9 cellular contexts compared by ENCODE assay signal in the genomic region with DNA sequence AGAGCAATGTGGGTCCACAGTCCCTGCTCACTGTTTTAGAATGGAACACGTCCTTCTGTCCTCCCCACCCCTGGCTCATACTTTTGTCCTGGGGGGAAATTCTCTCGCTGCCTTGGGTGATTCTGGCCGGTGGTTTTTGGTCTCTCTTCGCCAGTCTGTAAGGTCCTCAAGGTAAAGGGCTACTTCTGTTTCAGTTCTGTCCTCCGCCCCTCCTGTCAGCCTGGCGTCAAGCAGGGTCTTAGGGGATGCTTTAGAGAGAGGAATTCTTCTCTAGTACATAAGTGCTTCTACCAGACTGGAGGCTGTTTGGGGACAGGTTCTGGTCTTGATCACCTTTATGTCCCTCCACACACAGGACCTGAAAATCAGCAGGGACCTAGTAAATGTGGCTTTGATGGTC. TPM values are rescaled to one million over a fixed set of nuclear protein-coding genes. Genes with fewer than 3 reads are reported as not detected.
DNase-seq lines count a peak whose midpoint lies in the region; ATAC-seq, FAIRE-seq and TF ChIP-seq lines count a peak whose summit lies in the region.
"Had no signal": no experiment of that assay in that cellular context is flagged by ENCODE, and none has a peak within 500 bp of the region (broad histone marks: within the 10 kb centered on the region; RNA-seq: fewer than 3 reads in every experiment).

No MANE protein-coding gene starts in this region.

- no peak overlapping the region for H2BK120ac ChIP-seq in mesenchymal stem cell (ENCODE audit: low read depth, low read length)

- H3K27me3 ChIP-seq in AG04450 (ENCODE audit: control insufficient read depth, insufficient read depth, low read length) (peaks cover 3% of the 10 kb centered on the region), GM12878 (replicated peaks in 1 of 2; ENCODE audit: control insufficient read depth in 2 of 2, insufficient read depth in 2 of 2, low read length in 1 of 2) (no peaks in the 10 kb centered on the region), mesenchymal stem cell (ENCODE audit: control insufficient read depth in 1 of 2, insufficient read depth in 1 of 2, low read length in 2 of 2) (no peaks in the 10 kb centered on the region)

- FAIRE-seq in GM12878 (lab: Jason Lieb, UNC) = no peak
- FAIRE-seq: islet of Langerhans had no signal

- peaks cover 10% of the 10 kb centered on the region for H3K79me1 ChIP-seq in mesenchymal stem cell (replicated peaks; ENCODE audit: low read length, poor library complexity, severe bottlenecking)

- H3K27ac ChIP-seq in AG04450 (ENCODE audit: low read depth, low read length) (peak overlapping the region; percentile 11), GM12878 (ENCODE audit: control insufficient read depth, insufficient read depth) (no peak overlapping the region; the same call in 1 of the 2 replicates), mesenchymal stem cell (ENCODE audit: low read length, poor library complexity, severe bottlenecking) (peak overlapping the region; percentile 24)

- POLR2A ChIA-PET in AG04450 (lab: Yijun Ruan, JAX) (interaction anchor here (0.7 to 1.7 kb wide), 4 partner anchors 19 to 70 kb away, joined by 3 to 10 read pairs (median 4); a partner anchor contains a TSS), GM12878 (lab: Charles Lee) (interaction anchor here (0.6 to 1.2 kb wide), 5 partner anchors 40 to 73 kb away, joined by 3 to 5 read pairs (median 3); a partner anchor contains a TSS)

- ATAC-seq in HG02759 (IDR thresholded peaks at IDR 0.05; ENCODE audit: unreplicated experiment) = peak; percentile 18
- peak; percentile 18 for ATAC-seq in GM12878

- H2BK12ac ChIP-seq in mesenchymal stem cell (ENCODE audit: low read length in 2 of 2) = no peak overlapping the region

- TF ChIP-seq RAD21 in GM12878 (IDR thresholded peaks at IDR 0.05; ENCODE audit: insufficient read depth, low read depth, low read length) = no peak

- H3K36me3 ChIP-seq in GM12878 (ENCODE audit: control insufficient read depth in 2 of 2, insufficient read depth in 2 of 2, low read length in 1 of 2) = peaks cover 0 to 6% of the 10 kb centered on the region in 2 experiments; a peak in 1 of 4 replicates
- peaks cover 0 to 21% of the 10 kb centered on the region in 2 experiments for H3K36me3 ChIP-seq in mesenchymal stem cell (ENCODE audit: control insufficient read depth in 1 of 2, insufficient read depth in 2 of 2, low read depth in 1 of 2, low read length in 2 of 2)

- H3K4me2 ChIP-seq in GM12878 (ENCODE audit: control insufficient read depth, insufficient read depth) (peak overlapping the region; percentile 100), mesenchymal stem cell (ENCODE audit: low read length, poor library complexity, severe bottlenecking) (peak overlapping the region; percentile 83)

- H3K9me3 ChIP-seq in AG04450 (ENCODE audit: control insufficient read depth, insufficient read depth, low read length) (no peaks in the 10 kb centered on the region), GM12878 (replicated peaks; ENCODE audit: control insufficient read depth, insufficient read depth, low read length) (no peaks in the 10 kb centered on the region; the same call in 2 of the 3 replicates), mesenchymal stem cell (ENCODE audit: control insufficient read depth, low read length) (no peaks in the 10 kb centered on the region)

- H3K4me1 ChIP-seq in GM12878 (ENCODE audit: control insufficient read depth, insufficient read depth, low read length) (peaks cover 14% of the 10 kb centered on the region), mesenchymal stem cell (ENCODE audit: control insufficient read depth, insufficient read depth, low read depth, low read length) (no peaks in the 10 kb centered on the region)

- CTCF ChIA-PET in AG04450 (lab: Charles Lee) = interaction anchor here (0.8 to 1.2 kb wide), 2 partner anchors 10 to 163 kb away, joined by 3 read pairs; no protein-coding TSS in a partner anchor
- CTCF ChIA-PET in GM12878 (lab: Yijun Ruan, JAX) = interaction anchor here (1.3 to 5.1 kb wide), 5 partner anchors 9 to 359 kb away, joined by 3 to 25 read pairs (median 7); no protein-coding TSS in a partner anchor

- no peak overlapping the region for H2BK5ac ChIP-seq in mesenchymal stem cell (ENCODE audit: low read depth, low read length, poor library complexity, severe bottlenecking)

- TF ChIP-seq EP300 in GM12878 (IDR thresholded peaks at IDR 0.05; ENCODE audit: borderline replicate concordance in 1 of 2, control insufficient read depth in 1 of 2, low read depth in 2 of 2, low read length in 2 of 2) = no peak

- intact Hi-C loops in GM12878 (cut with micrococcal nuclease; ENCODE audit: unreplicated experiment) (no loop called here), posterior vena cava (cut with DNase I) (loop anchor here in 1 of 2 donors (10.0 kb wide), 1 partner anchor 355 kb away; a partner anchor contains a TSS)

- peak overlapping the region in 1 of 2 experiments; percentile 60 for H3K4ac ChIP-seq in mesenchymal stem cell (ENCODE audit: low read depth in 1 of 2, low read length in 2 of 2)

- H3K18ac ChIP-seq in mesenchymal stem cell (ENCODE audit: low read depth in 1 of 2, low read length in 2 of 2) = peak overlapping the region in 1 of 2 experiments; percentile 34

- H3K9ac ChIP-seq in GM12878 (ENCODE audit: control insufficient read depth, insufficient read depth, low read length) = peak overlapping the region; percentile 82
- peak overlapping the region; percentile 95 for H3K9ac ChIP-seq in mesenchymal stem cell (ENCODE audit: low read length)

- in situ Hi-C loops in GM12878 (cut with MboI) = no loop called here

- RAD21 ChIA-PET in GM12878 (lab: Charles Lee; ENCODE audit: unreplicated experiment) = interaction anchor here (1.0 to 3.6 kb wide), 3 partner anchors 58 to 163 kb away, joined by 3 to 14 read pairs (median 6); a partner anchor contains a TSS

- TF ChIP-seq CTCF in AG04450 (IDR thresholded peaks at IDR 0.05; ENCODE audit: low read depth, low read length) = no peak
- no peak for TF ChIP-seq CTCF in GM12878 (IDR thresholded peaks at IDR 0.05 in 2 of 3, conservative IDR thresholded peaks at IDR 0.05 in 1 of 3; ENCODE audit: control insufficient read depth in 2 of 3, extremely low read depth in 1 of 3, insufficient read depth in 1 of 3, low read depth in 3 of 3, low read length in 3 of 3)

- 0% methylated on average over 6 of the region's 6 CpGs for WGBS in GM12878 (ENCODE audit: insufficient coverage, insufficient replicate concordance, low lambda C conversion rate, missing lambda C conversion rate)
- WGBS in mesenchymal stem cell = 9% methylated on average over 4 of the region's 6 CpGs

- TF ChIP-seq POLR2A in GM12878 (IDR thresholded peaks at IDR 0.05; ENCODE audit: low read depth, low read length) = no peak

- H4K20me1 ChIP-seq in GM12878 (ENCODE audit: control insufficient read depth, insufficient read depth) = peaks cover 3% of the 10 kb centered on the region; the same call in 1 of the 2 replicates

- no peak overlapping the region for H3K14ac ChIP-seq in mesenchymal stem cell (ENCODE audit: low read length in 2 of 2)

- H4K91ac ChIP-seq in mesenchymal stem cell (ENCODE audit: low read length) = no peak overlapping the region

- DNase-seq in AG04450 (ENCODE audit: low read depth, low spot score) = no peak
- DNase-seq in GM12878 (ENCODE audit: low read depth, low spot score) = no peak
- no peak for DNase-seq in mesenchymal stem cell
- no peak for DNase-seq in HT-29 (ENCODE audit: low spot score)
- DNase-seq in posterior vena cava (ENCODE audit: low spot score) = no peak
- DNase-seq in DMS 273 (lab: John Stamatoyannopoulos, UW; ENCODE audit: unreplicated experiment) = no peak
- no peak for DNase-seq in mucosa of gallbladder (ENCODE audit: low spot score)

- H3K4me3 ChIP-seq in AG04450 (ENCODE audit: low read depth, low read length) (peak overlapping the region; percentile 92), GM12878 (peak overlapping the region; percentile 89), mesenchymal stem cell (ENCODE audit: insufficient read depth in 1 of 2, low read depth in 1 of 2, low read length in 2 of 2) (peak overlapping the region; percentile 34 to 98)

- H3K23ac ChIP-seq in mesenchymal stem cell (ENCODE audit: low read length in 2 of 2) = no peak overlapping the region

- peak overlapping the region; percentile 96 for H2AFZ ChIP-seq in GM12878 (ENCODE audit: control insufficient read depth, low read depth, low read length)
- peak overlapping the region; percentile 58 for H2AFZ ChIP-seq in mesenchymal stem cell (ENCODE audit: low read depth, low read length)

- H4K8ac ChIP-seq in mesenchymal stem cell (ENCODE audit: low read length) = no peak overlapping the region

- TSS peak; percentile 78 for BruUV-seq in GM12878 (replicated peaks; lab: Mats Ljungman, UMichigan)

- no peak overlapping the region for H2BK15ac ChIP-seq in mesenchymal stem cell (ENCODE audit: low read depth, poor library complexity, severe bottlenecking)

- no peak overlapping the region for H2AK5ac ChIP-seq in mesenchymal stem cell (ENCODE audit: low read length, severe bottlenecking)

- SMC1A ChIA-PET in GM12878 (lab: Charles Lee; ENCODE audit: uncharacterized antibody, unreplicated experiment) = interaction anchor here (1.0 kb wide), 2 partner anchors 37 to 74 kb away, joined by 3 read pairs; a partner anchor contains a TSS

- peaks cover 44% of the 10 kb centered on the region for H3K79me2 ChIP-seq in GM12878 (ENCODE audit: control insufficient read depth, insufficient read depth, low read length)

RNA-seq across cellular contexts. Expression of a gene that starts 0.6 kb away (rescaled TPM):
- polyA plus RNA-seq in AG04450 (2011; rRNA removed) (70.6 and 96.5 TPM in 2 replicates), GM12878 (2011; rRNA removed) (85.1 and 117 TPM in 2 replicates), GM12878 (2014; fragmentation: Illumina TruSeq; extraction: Trizol) (61.1 and 67.8 TPM in 2 replicates), GM12878 (2014; fragmentation: Nextera tagmentation; extraction: Ambion mirVana) (10 to 100 TPM; 30.6 to 34.5 TPM), GM12878 (2014; rRNA removed) (51.3 and 58.7 TPM in 2 replicates), GM12878 (2016; fragmentation: Nextera tagmentation; extraction: Ambion mirVana) (10 to 100 TPM; 52.2 to 53.6 TPM)
- polyA minus RNA-seq in AG04450 (2011; rRNA and poly(A)+ RNA removed) = 25.1 and 32.7 TPM in 2 replicates
- total RNA-seq in GM12878 (2013; cell fraction: nucleolus; rRNA removed) = 29.8 and 30.0 TPM in 2 replicates
- total RNA-seq in GM12878 (2014; rRNA removed) (41.3 and 52.4 TPM in 2 replicates), GM12878 (2014; rRNA removed; fragmentation: Illumina TruSeq; extraction: Trizol) (61.3 and 65.8 TPM in 2 replicates), GM12878 (2021) (44.0 and 44.2 TPM in 2 replicates), posterior vena cava (10 to 100 TPM; 35.9 to 43.8 TPM), mucosa of gallbladder (51.2 TPM)
- polyA plus RNA-seq in GM12878 (2011; ENCODE audit: low read depth) = 27.4 TPM
- 29.5 and 33.3 TPM in 2 replicates for polyA plus RNA-seq in GM12878 (2011; cell fraction: cytosol; rRNA removed)
- polyA plus RNA-seq in GM12878 (2011; cell fraction: nucleus; rRNA removed) = 43.6 and 56.6 TPM in 2 replicates
- 36.0 and 41.9 TPM in 2 replicates for polyA plus RNA-seq in GM12878 (2012)
- polyA minus RNA-seq in GM12878 (2011; rRNA and poly(A)+ RNA removed) = 20.3 and 23.2 TPM in 2 replicates
- 9.1 and 12.2 TPM in 2 replicates for polyA minus RNA-seq in GM12878 (2011; cell fraction: cytosol; rRNA and poly(A)+ RNA removed)
- 15.6 and 21.7 TPM in 2 replicates for polyA minus RNA-seq in GM12878 (2011; cell fraction: nucleus; rRNA and poly(A)+ RNA removed)
- 41.0 TPM for polyA plus RNA-seq in mesenchymal stem cell (2013, experiment 1 of 2)
- 43.0 TPM for polyA plus RNA-seq in mesenchymal stem cell (2013, experiment 2 of 2)
- 41.6 and 43.4 TPM in 2 replicates for total RNA-seq in HT-29 (2014; rRNA removed; shearing (Covaris generic))

RNA-seq across cellular contexts. Expression of a gene that starts 5.7 kb away (rescaled TPM):
- 14.5 and 15.4 TPM in 2 replicates for polyA plus RNA-seq in AG04450 (2011; rRNA removed)
- 4.6 and 5.1 TPM in 2 replicates for polyA minus RNA-seq in AG04450 (2011; rRNA and poly(A)+ RNA removed)
- total RNA-seq in GM12878 (2013; cell fraction: nucleolus; rRNA removed) = 5.3 and 5.7 TPM in 2 replicates
- total RNA-seq in GM12878 (2014; rRNA removed) = 19.9 and 23.8 TPM in 2 replicates
- 5.8 and 6.9 TPM in 2 replicates for total RNA-seq in GM12878 (2014; rRNA removed; fragmentation: Illumina TruSeq; extraction: Trizol)
- 18.0 and 20.4 TPM in 2 replicates for total RNA-seq in GM12878 (2021)
- polyA plus RNA-seq in GM12878 (2011; ENCODE audit: low read depth) = 5.2 TPM
- polyA plus RNA-seq in GM12878 (2011; rRNA removed) = 9.8 and 11.5 TPM in 2 replicates
- polyA plus RNA-seq in GM12878 (2011; cell fraction: cytosol; rRNA removed) = 11.7 and 17.3 TPM in 2 replicates
- polyA plus RNA-seq in GM12878 (2011; cell fraction: nucleus; rRNA removed) = 12.7 and 15.0 TPM in 2 replicates
- 11.9 and 12.5 TPM in 2 replicates for polyA plus RNA-seq in GM12878 (2012)
- 4.2 and 7.5 TPM in 2 replicates for polyA plus RNA-seq in GM12878 (2014; fragmentation: Illumina TruSeq; extraction: Trizol)
- polyA plus RNA-seq in GM12878 (2014; fragmentation: Nextera tagmentation; extraction: Ambion mirVana) = 1 to 10 TPM; 2.7 to 6.3 TPM
- 20.8 and 21.2 TPM in 2 replicates for polyA plus RNA-seq in GM12878 (2014; rRNA removed)
- 10 to 100 TPM in 1 of 2 experiments, 1 to 10 TPM in 1; 3.0 to 21.1 TPM for polyA plus RNA-seq in GM12878 (2016; fragmentation: Nextera tagmentation; extraction: Ambion mirVana)
- polyA minus RNA-seq in GM12878 (2011; rRNA and poly(A)+ RNA removed) = 4.9 and 8.0 TPM in 2 replicates
- 4.1 and 5.5 TPM in 2 replicates for polyA minus RNA-seq in GM12878 (2011; cell fraction: cytosol; rRNA and poly(A)+ RNA removed)
- polyA minus RNA-seq in GM12878 (2011; cell fraction: nucleus; rRNA and poly(A)+ RNA removed) = 6.3 and 14.2 TPM in 2 replicates
- 19.9 TPM for polyA plus RNA-seq in mesenchymal stem cell (2013, experiment 1 of 2)
- 19.9 TPM for polyA plus RNA-seq in mesenchymal stem cell (2013, experiment 2 of 2)
- 28.7 and 31.3 TPM in 2 replicates for total RNA-seq in HT-29 (2014; rRNA removed; shearing (Covaris generic))
- total RNA-seq in posterior vena cava = 1 to 10 TPM; 8.3 to 9.7 TPM
- 18.1 TPM for total RNA-seq in mucosa of gallbladder

RNA-seq across cellular contexts. Expression of a gene that starts 16.6 kb away (rescaled TPM):
- polyA plus RNA-seq in AG04450 (2011; rRNA removed) (0.40 TPM in 1 of 2 replicates, not detected in the other), GM12878 (2011; rRNA removed) (not detected in 2 replicates), GM12878 (2014; fragmentation: Illumina TruSeq; extraction: Trizol) (not detected in 2 replicates), GM12878 (2014; fragmentation: Nextera tagmentation; extraction: Ambion mirVana) (not detected), GM12878 (2014; rRNA removed) (not detected in 2 replicates), GM12878 (2016; fragmentation: Nextera tagmentation; extraction: Ambion mirVana) (not detected)
- polyA minus RNA-seq in AG04450 (2011; rRNA and poly(A)+ RNA removed) = not detected in 2 replicates
- total RNA-seq in GM12878 (2013; cell fraction: nucleolus; rRNA removed) = not detected in 2 replicates
- total RNA-seq in GM12878 (2014; rRNA removed) (not detected in 2 replicates), GM12878 (2014; rRNA removed; fragmentation: Illumina TruSeq; extraction: Trizol) (not detected in 2 replicates), GM12878 (2021) (0.37 and 0.90 TPM in 2 replicates), posterior vena cava (1 to 10 TPM; 3.5 to 7.8 TPM), mucosa of gallbladder (33.4 TPM)
- not detected for polyA plus RNA-seq in GM12878 (2011; ENCODE audit: low read depth)
- not detected in 2 replicates for polyA plus RNA-seq in GM12878 (2011; cell fraction: cytosol; rRNA removed)
- not detected in 2 replicates for polyA plus RNA-seq in GM12878 (2011; cell fraction: nucleus; rRNA removed)
- not detected in 2 replicates for polyA plus RNA-seq in GM12878 (2012)
- not detected in 2 replicates for polyA minus RNA-seq in GM12878 (2011; rRNA and poly(A)+ RNA removed)
- 14.4 and 27.8 TPM in 2 replicates for polyA minus RNA-seq in GM12878 (2011; cell fraction: cytosol; rRNA and poly(A)+ RNA removed)
- polyA minus RNA-seq in GM12878 (2011; cell fraction: nucleus; rRNA and poly(A)+ RNA removed) = 3.7 and 12.0 TPM in 2 replicates
- polyA plus RNA-seq in mesenchymal stem cell (2013, experiment 1 of 2) = not detected
- polyA plus RNA-seq in mesenchymal stem cell (2013, experiment 2 of 2) = not detected
- total RNA-seq in HT-29 (2014; rRNA removed; shearing (Covaris generic)) = 412 and 628 TPM in 2 replicates

Comparison
In these comparisons a context has a peak if more than half of its experiments do, and no peak if none do; other contexts are left out.
1. RNA of a gene that starts 16.6 kb away (total RNA-seq): 412 to 628 TPM in HT-29; 33.4 TPM in mucosa of gallbladder (single experiment), 3.5 to 7.8 TPM in posterior vena cava and 0.37 to 0.90 TPM in GM12878; every median in the first group is over 10 times any median in the second.
2. Peak in every context shown above with its lines, with median percentiles within 50 percentile points of each other: H3K4me3 ChIP-seq.